ENCODE assay signal across 9 cellular contexts in genomic region chr3:133037440-133037839, GRCh38. TPM values are rescaled to one million over a fixed set of nuclear protein-coding genes. Genes with fewer than 3 reads are reported as not detected.
DNase-seq lines count a peak whose midpoint lies in the region; ATAC-seq, FAIRE-seq and TF ChIP-seq lines count a peak whose summit lies in the region.
"Had no signal": no experiment of that assay in that cellular context is flagged by ENCODE, and none has a peak within 500 bp of the region (broad histone marks: within the 10 kb centered on the region; RNA-seq: fewer than 3 reads in every experiment).

No MANE protein-coding gene starts in this region.

- peak overlapping the region; percentile 36 for H3K4me3 Mint-ChIP-seq in stimulated activated naive CD8-positive, alpha-beta T cell treated with anti-CD3 and anti-CD28 coated beads, Interleukin-15, Interleukin-2, amounts not matched to agents 100 ng/mL and 50 ng/mL, for 24 hours
- peak overlapping the region; percentile 29 for H3K4me3 Mint-ChIP-seq in activated naive CD8-positive, alpha-beta T cell treated with anti-CD3 and anti-CD28 coated beads, Interleukin-2, amount 50 U/mL, for 24 hours
- peak overlapping the region; percentile 63 for H3K4me3 Mint-ChIP-seq in mesothelial cell of epicardium

- peaks cover 4% of the 10 kb centered on the region for H3K4me1 Mint-ChIP-seq in stimulated activated naive CD8-positive, alpha-beta T cell treated with anti-CD3 and anti-CD28 coated beads, Interleukin-15, Interleukin-2, amounts not matched to agents 100 ng/mL and 50 ng/mL, for 24 hours (ENCODE audit: low read depth)
- H3K4me1 Mint-ChIP-seq in activated naive CD8-positive, alpha-beta T cell treated with anti-CD3 and anti-CD28 coated beads, Interleukin-2, amount 50 U/mL, for 24 hours: peaks cover 3% of the 10 kb centered on the region
- H3K4me1 Mint-ChIP-seq in mesothelial cell of epicardium: peaks cover 18% of the 10 kb centered on the region

- no peaks in the 10 kb centered on the region for H3K9me3 Mint-ChIP-seq in stimulated activated naive CD8-positive, alpha-beta T cell treated with anti-CD3 and anti-CD28 coated beads, Interleukin-15, Interleukin-2, amounts not matched to agents 100 ng/mL and 50 ng/mL, for 24 hours
- H3K9me3 Mint-ChIP-seq in activated naive CD8-positive, alpha-beta T cell treated with anti-CD3 and anti-CD28 coated beads, Interleukin-2, amount 50 U/mL, for 24 hours: no peaks in the 10 kb centered on the region
- no peaks in the 10 kb centered on the region for H3K9me3 Mint-ChIP-seq in mesothelial cell of epicardium

- no peak for TF ChIP-seq CTCF in mesothelial cell of epicardium (IDR thresholded peaks at IDR 0.05; ENCODE audit: unreplicated experiment)

- H3K27me3 Mint-ChIP-seq in stimulated activated naive CD8-positive, alpha-beta T cell treated with anti-CD3 and anti-CD28 coated beads, Interleukin-15, Interleukin-2, amounts not matched to agents 100 ng/mL and 50 ng/mL, for 24 hours: peaks cover 58% of the 10 kb centered on the region
- H3K27me3 Mint-ChIP-seq in activated naive CD8-positive, alpha-beta T cell treated with anti-CD3 and anti-CD28 coated beads, Interleukin-2, amount 50 U/mL, for 24 hours: peaks cover 49% of the 10 kb centered on the region
- peaks cover 74% of the 10 kb centered on the region for H3K27me3 Mint-ChIP-seq in mesothelial cell of epicardium (ENCODE audit: low read depth)

- no peak overlapping the region for H3K27ac Mint-ChIP-seq in stimulated activated naive CD8-positive, alpha-beta T cell treated with anti-CD3 and anti-CD28 coated beads, Interleukin-15, Interleukin-2, amounts not matched to agents 100 ng/mL and 50 ng/mL, for 24 hours
- H3K27ac Mint-ChIP-seq in activated naive CD8-positive, alpha-beta T cell treated with anti-CD3 and anti-CD28 coated beads, Interleukin-2, amount 50 U/mL, for 24 hours: no peak overlapping the region
- H3K27ac Mint-ChIP-seq in mesothelial cell of epicardium: no peak overlapping the region

- no peaks in the 10 kb centered on the region for H3K36me3 Mint-ChIP-seq in stimulated activated naive CD8-positive, alpha-beta T cell treated with anti-CD3 and anti-CD28 coated beads, Interleukin-15, Interleukin-2, amounts not matched to agents 100 ng/mL and 50 ng/mL, for 24 hours (ENCODE audit: low read depth)
- H3K36me3 Mint-ChIP-seq in activated naive CD8-positive, alpha-beta T cell treated with anti-CD3 and anti-CD28 coated beads, Interleukin-2, amount 50 U/mL, for 24 hours (ENCODE audit: low read depth): no peaks in the 10 kb centered on the region
- H3K36me3 Mint-ChIP-seq in mesothelial cell of epicardium: no peaks in the 10 kb centered on the region

- DNase-seq in stimulated activated naive CD8-positive, alpha-beta T cell treated with anti-CD3 and anti-CD28 coated beads, Interleukin-15, Interleukin-2, amounts not matched to agents 100 U/mL and 50 U/mL, for 24 hours: no peak
- no peak for DNase-seq in activated naive CD8-positive, alpha-beta T cell treated with anti-CD3 and anti-CD28 coated beads, Interleukin-2, amount 50 U/mL, for 24 hours
- DNase-seq in mesothelial cell of epicardium (ENCODE audit: low spot score in 2 of 2, unreplicated experiment in 2 of 2) (no peak), HTR-8/SVneo (ENCODE audit: insufficient read length, low spot score) (no peak)
- DNase-seq: Calu3 had no signal

- FAIRE-seq in HTR-8/SVneo (lab: Jason Lieb, UNC): no peak

- no peak for TF ChIP-seq POLR2A in GM18505 (IDR thresholded peaks at IDR 0.05; ENCODE audit: borderline replicate concordance, extremely low read depth, insufficient read depth, insufficient read length)

- no peak for ATAC-seq in stimulated activated naive CD8-positive, alpha-beta T cell treated with anti-CD3 and anti-CD28 coated beads, Interleukin-15, Interleukin-2, amounts not matched to agents 100 U/mL and 50 U/mL, for 24 hours
- no peak for ATAC-seq in activated naive CD8-positive, alpha-beta T cell treated with anti-CD3 and anti-CD28 coated beads, Interleukin-2, amount 50 U/mL, for 24 hours
- ATAC-seq in GM18505 (IDR thresholded peaks at IDR 0.05; ENCODE audit: unreplicated experiment) (no peak), HG02852 (IDR thresholded peaks at IDR 0.05; ENCODE audit: unreplicated experiment) (no peak), HG03342 (IDR thresholded peaks at IDR 0.05; ENCODE audit: unreplicated experiment) (no peak)

RNA-seq across cellular contexts. Expression of gene TMEM108, which starts 0.8 kb away (rescaled TPM):
- total RNA-seq in mesothelial cell of epicardium: 14.8 to 17.4 TPM (median 17.3 TPM) in 3 replicates
- total RNA-seq: Calu3 had no signal
